In the genomic region with DNA sequence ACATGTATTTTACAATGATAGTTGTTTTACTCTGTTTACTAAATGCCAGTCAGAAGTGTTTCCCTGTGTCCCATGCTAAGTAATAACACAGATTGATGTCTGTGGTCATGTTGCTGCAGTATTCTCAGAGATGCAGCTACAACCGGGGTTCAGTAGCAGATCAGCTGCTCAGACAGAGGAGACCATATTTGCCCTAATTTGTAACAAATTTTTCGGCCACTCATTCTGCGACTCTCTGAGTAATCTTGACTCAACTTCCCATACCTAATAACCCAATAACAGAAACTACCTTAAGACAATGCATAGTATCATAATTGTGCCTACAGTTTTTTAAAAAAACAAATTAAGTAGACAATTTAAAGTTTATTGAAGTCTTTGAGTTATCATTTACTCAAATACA, we compare ENCODE assay signal across 14 cellular contexts. TPM values are rescaled to one million over a fixed set of nuclear protein-coding genes. Genes with fewer than 3 reads are reported as not detected.
DNase-seq lines count a peak whose midpoint lies in the region; ATAC-seq and TF ChIP-seq lines count a peak whose summit lies in the region.
"Had no signal": no experiment of that assay in that cellular context is flagged by ENCODE, and none has a peak within 500 bp of the region (broad histone marks: within the 10 kb centered on the region; RNA-seq: fewer than 3 reads in every experiment).

No MANE protein-coding gene starts in this region.

- H3K36me3 Mint-ChIP-seq in activated naive CD8-positive, alpha-beta T cell treated with anti-CD3 and anti-CD28 coated beads for 36 hours = peaks cover 2% of the 10 kb centered on the region

- H3K27ac ChIP-seq in breast epithelium = no peak overlapping the region
- H3K27ac ChIP-seq: 22Rv1 had no signal

- no peaks in the 10 kb centered on the region for H3K36me3 ChIP-seq in breast epithelium

- intact Hi-C loops in breast epithelium (cut with DNase I; ENCODE audit: low total_unique reads) = no loop called here

- no peaks in the 10 kb centered on the region for H3K4me1 ChIP-seq in breast epithelium

- no peaks in the 10 kb centered on the region for H3K9me3 ChIP-seq in breast epithelium

- no peak for TF ChIP-seq CTCF in breast epithelium (IDR thresholded peaks at IDR 0.05)

- H3K4me3 Mint-ChIP-seq in activated naive CD8-positive, alpha-beta T cell treated with anti-CD3 and anti-CD28 coated beads for 36 hours = no peak overlapping the region

- peaks cover 18% of the 10 kb centered on the region for H3K4me1 Mint-ChIP-seq in activated naive CD8-positive, alpha-beta T cell treated with anti-CD3 and anti-CD28 coated beads for 36 hours

- no peak overlapping the region for H3K27ac Mint-ChIP-seq in activated naive CD8-positive, alpha-beta T cell treated with anti-CD3 and anti-CD28 coated beads for 36 hours
- H3K27ac Mint-ChIP-seq: progenitor cell of endocrine pancreas had no signal

- no peak for DNase-seq in activated CD4-positive, CD25-positive, alpha-beta regulatory T cell (lab: John Stamatoyannopoulos, UW)
- peak; percentile 14 for DNase-seq in activated naive CD8-positive, alpha-beta T cell treated with anti-CD3 and anti-CD28 coated beads for 36 hours
- DNase-seq in NCI-H1105 (lab: John Stamatoyannopoulos, UW) (no peak), DMS153 treated with DMSO at 0.1 percent for 48 hours (lab: John Stamatoyannopoulos, UW; ENCODE audit: unreplicated experiment) (no peak), breast epithelium (ENCODE audit: low spot score in 2 of 2) (no peak)
- DNase-seq: cerebellar nuclear complex, DND-41, H7, NCI-H526 had no signal

- H3K27me3 ChIP-seq in breast epithelium = no peaks in the 10 kb centered on the region

- TF ChIP-seq POLR2A in breast epithelium (IDR thresholded peaks at IDR 0.05) = no peak

- ATAC-seq in activated CD4-positive, CD25-positive, alpha-beta regulatory T cell treated with anti-CD3 and anti-CD28 coated beads, Interleukin-2, amount 50 U/mL, for 24 hours = peak; percentile 94 to 96
- ATAC-seq in GM19455 (IDR thresholded peaks at IDR 0.05; ENCODE audit: unreplicated experiment) = peak; percentile 65
- peak; percentile 66 for ATAC-seq in HG03025 (IDR thresholded peaks at IDR 0.05; ENCODE audit: low FRiP score, unreplicated experiment)

- peaks cover 3% of the 10 kb centered on the region for H3K27me3 Mint-ChIP-seq in activated naive CD8-positive, alpha-beta T cell treated with anti-CD3 and anti-CD28 coated beads for 36 hours

- no peak overlapping the region for H3K4me3 ChIP-seq in breast epithelium

- H3K9me3 Mint-ChIP-seq in activated naive CD8-positive, alpha-beta T cell treated with anti-CD3 and anti-CD28 coated beads for 36 hours = no peaks in the 10 kb centered on the region

RNA-seq across cellular contexts. Expression of a gene that starts 32.6 kb away (rescaled TPM):
- total RNA-seq in activated naive CD8-positive, alpha-beta T cell treated with anti-CD3 and anti-CD28 coated beads for 36 hours = 1 to 10 TPM; 7.9 to 8.1 TPM
- total RNA-seq in breast epithelium = 10 to 100 TPM; 11.7 to 44.2 (median 34.7) TPM
